In genomic region chr11:102186836-102187235, GRCh38 we compare ENCODE assay signal across 1 cellular context.
TF ChIP-seq lines count a peak whose summit lies in the region.

No MANE protein-coding gene starts in this region.

TF ChIP-seq in HepG2, 621 proteins besides CTCF, POLR2A, EP300 and RAD21 (continued from another document and continues in another):
- TF ChIP-seq ELK4 (CRISPR knock-in tag; IDR thresholded peaks at IDR 0.05; ENCODE audit: borderline replicate concordance) (no peak), ZNF792 (CRISPR knock-in tag; IDR thresholded peaks at IDR 0.05) (no peak), RERE (CRISPR knock-in tag; IDR thresholded peaks at IDR 0.05; ENCODE audit: low read depth) (0 out of 2 replicates have a peak, but pooled peaks have one; percentile 68), ZNF816 (CRISPR knock-in tag; IDR thresholded peaks at IDR 0.05; ENCODE audit: borderline replicate concordance) (no peak), CREB3 (CRISPR knock-in tag; IDR thresholded peaks at IDR 0.05) (no peak), ZNF317 (CRISPR knock-in tag; IDR thresholded peaks at IDR 0.05) (no peak), ZFP37 (CRISPR knock-in tag; IDR thresholded peaks at IDR 0.05; ENCODE audit: borderline replicate concordance) (no peak), ZNF556 (CRISPR knock-in tag; IDR thresholded peaks at IDR 0.05; ENCODE audit: borderline replicate concordance) (no peak; the same call in 1 of the 2 replicates), ZBTB43 (CRISPR knock-in tag; conservative IDR thresholded peaks at IDR 0.05) (peak; percentile 44), SYNCRIP (IDR thresholded peaks at IDR 0.05; ENCODE audit: insufficient read depth, low read depth, low read length) (no peak), ZNF720 (CRISPR knock-in tag; IDR thresholded peaks at IDR 0.05) (no peak), ERF (CRISPR knock-in tag; IDR thresholded peaks at IDR 0.05) (peak; percentile 35; the same call in 1 of the 2 replicates), ZNF678 (CRISPR knock-in tag; IDR thresholded peaks at IDR 0.05) (no peak), ZNF331 (CRISPR knock-in tag; IDR thresholded peaks at IDR 0.05) (peak; percentile 43; the same call in 1 of the 2 replicates), ZNF644 (CRISPR knock-in tag; IDR thresholded peaks at IDR 0.05; ENCODE audit: low read depth) (peak; percentile 30; the same call in 1 of the 2 replicates), PCBP2 (optimal IDR thresholded peaks at IDR 0.05; ENCODE audit: low read depth, low read length, poor library complexity, severe bottlenecking) (no peak), U2AF1 (optimal IDR thresholded peaks at IDR 0.05; ENCODE audit: low read depth, low read length) (no peak), ZBTB7B (CRISPR knock-in tag; IDR thresholded peaks at IDR 0.05) (0 out of 2 replicates have a peak, but pooled peaks have one; percentile 41), KLF16 (CRISPR knock-in tag; IDR thresholded peaks at IDR 0.05) (no peak), DR1 (CRISPR knock-in tag; IDR thresholded peaks at IDR 0.05) (no peak), SIX4 (CRISPR knock-in tag; IDR thresholded peaks at IDR 0.05) (no peak), MXD4 (CRISPR knock-in tag; IDR thresholded peaks at IDR 0.05) (no peak), PATZ1 (CRISPR knock-in tag; IDR thresholded peaks at IDR 0.05) (peak; percentile 78), PTBP1 (IDR thresholded peaks at IDR 0.05; ENCODE audit: low read depth, low read length, poor library complexity, severe bottlenecking) (no peak), NFE2L1 (CRISPR knock-in tag; IDR thresholded peaks at IDR 0.05; ENCODE audit: borderline replicate concordance) (no peak), GMEB2 (CRISPR knock-in tag; IDR thresholded peaks at IDR 0.05; ENCODE audit: low read depth) (no peak), PPARG (CRISPR knock-in tag; conservative IDR thresholded peaks at IDR 0.05) (peak; percentile 60), ZNF256 (CRISPR knock-in tag; conservative IDR thresholded peaks at IDR 0.05) (no peak), FOXA3 (CRISPR knock-in tag; IDR thresholded peaks at IDR 0.05) (peak; percentile 74), ZNF652 (CRISPR knock-in tag; IDR thresholded peaks at IDR 0.05; ENCODE audit: borderline replicate concordance, low read depth) (peak; percentile 98), FOXK1 (CRISPR knock-in tag; IDR thresholded peaks at IDR 0.05; ENCODE audit: borderline replicate concordance, low read depth) (peak; percentile 73; the same call in 1 of the 2 replicates), CHD4 (IDR thresholded peaks at IDR 0.05; ENCODE audit: borderline replicate concordance, low read length) (no peak), FOXP1 (IDR thresholded peaks at IDR 0.05) (0 out of 2 replicates have a peak, but pooled peaks have one; percentile 39), FOXP1 (CRISPR knock-in tag; IDR thresholded peaks at IDR 0.05) (peak; percentile 90), SPEN (CRISPR knock-in tag; IDR thresholded peaks at IDR 0.05; ENCODE audit: low read depth) (no peak), MLXIP (CRISPR knock-in tag; IDR thresholded peaks at IDR 0.05; ENCODE audit: borderline replicate concordance) (no peak), NFATC3 (CRISPR knock-in tag; IDR thresholded peaks at IDR 0.05) (no peak), ASH2L (IDR thresholded peaks at IDR 0.05; ENCODE audit: insufficient read length, low read depth, low read length) (peak; percentile 79), GMEB1 (CRISPR knock-in tag; IDR thresholded peaks at IDR 0.05; ENCODE audit: borderline replicate concordance) (no peak), ZNF841 (CRISPR knock-in tag; IDR thresholded peaks at IDR 0.05; ENCODE audit: borderline replicate concordance) (no peak), ZNF503 (CRISPR knock-in tag; IDR thresholded peaks at IDR 0.05) (peak; percentile 85; the same call in 1 of the 2 replicates), ZNF34 (CRISPR knock-in tag; IDR thresholded peaks at IDR 0.05; ENCODE audit: borderline replicate concordance) (no peak), NR2F2 (IDR thresholded peaks at IDR 0.05; ENCODE audit: borderline replicate concordance, low read depth) (peak; percentile 98), CEBPG (CRISPR knock-in tag; IDR thresholded peaks at IDR 0.05) (peak; percentile 27; the same call in 1 of the 2 replicates), KDM6A (CRISPR knock-in tag; IDR thresholded peaks at IDR 0.05; ENCODE audit: low read depth) (peak; percentile 77), ZMYM4 (CRISPR knock-in tag; IDR thresholded peaks at IDR 0.05) (peak; percentile 38; the same call in 1 of the 2 replicates), TAF15 (IDR thresholded peaks at IDR 0.05; ENCODE audit: low read depth, low read length, poor library complexity, severe bottlenecking) (no peak)
